ENCODE assay signal across 1 cellular context in the genomic region with DNA sequence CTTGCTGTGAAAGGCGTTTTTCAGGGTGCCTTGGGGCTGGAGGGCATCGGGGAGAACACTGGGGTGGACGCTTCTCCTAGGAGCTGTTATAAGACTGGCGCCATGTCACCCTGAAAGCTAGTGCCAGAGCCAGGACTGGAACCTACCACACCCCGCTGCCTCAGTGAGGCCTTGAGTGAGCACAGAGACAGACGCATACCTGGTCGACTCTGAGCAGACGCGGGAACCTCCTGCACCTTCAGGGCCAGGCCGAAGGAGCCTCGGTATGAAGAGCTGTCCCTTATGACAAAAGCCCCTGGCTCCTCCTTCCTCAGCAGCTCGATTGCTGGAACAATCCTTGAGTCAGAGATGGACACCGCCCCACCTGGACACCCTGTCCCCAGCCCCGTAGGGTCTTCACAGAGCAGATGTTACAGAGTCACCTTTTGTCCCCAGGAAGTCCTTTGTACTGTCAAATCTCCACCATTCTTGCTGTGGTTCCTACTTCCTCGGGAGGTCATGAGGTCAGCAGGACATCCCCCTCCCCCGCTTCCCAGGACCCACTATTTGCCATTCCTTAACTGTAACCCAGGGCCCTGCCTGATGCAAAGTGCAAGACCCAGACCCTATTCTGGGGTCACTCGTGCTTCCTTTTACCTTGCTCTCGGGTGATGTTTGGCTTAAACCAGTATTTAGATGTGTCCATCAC.
A peak's percentile ranks its signal among the peaks of the same experiment; 100 is the strongest.
TF ChIP-seq lines count a peak whose summit lies in the region.

No MANE protein-coding gene starts in this region.

TF ChIP-seq in HepG2, 621 proteins besides CTCF, POLR2A, EP300 and RAD21:
- TF ChIP-seq NR2F6 (IDR thresholded peaks at IDR 0.05) (peak; percentile 61), NR2F6 (CRISPR knock-in tag; IDR thresholded peaks at IDR 0.05) (0 out of 2 replicates have a peak, but pooled peaks have one; percentile 28), RXRA (CRISPR knock-in tag; IDR thresholded peaks at IDR 0.05) (0 out of 2 replicates have a peak, but pooled peaks have one; percentile 12), ZFP82 (CRISPR knock-in tag; IDR thresholded peaks at IDR 0.05; ENCODE audit: borderline replicate concordance) (no peak), ZNF678 (CRISPR knock-in tag; IDR thresholded peaks at IDR 0.05) (no peak)
- TF ChIP-seq, protein P1, sequence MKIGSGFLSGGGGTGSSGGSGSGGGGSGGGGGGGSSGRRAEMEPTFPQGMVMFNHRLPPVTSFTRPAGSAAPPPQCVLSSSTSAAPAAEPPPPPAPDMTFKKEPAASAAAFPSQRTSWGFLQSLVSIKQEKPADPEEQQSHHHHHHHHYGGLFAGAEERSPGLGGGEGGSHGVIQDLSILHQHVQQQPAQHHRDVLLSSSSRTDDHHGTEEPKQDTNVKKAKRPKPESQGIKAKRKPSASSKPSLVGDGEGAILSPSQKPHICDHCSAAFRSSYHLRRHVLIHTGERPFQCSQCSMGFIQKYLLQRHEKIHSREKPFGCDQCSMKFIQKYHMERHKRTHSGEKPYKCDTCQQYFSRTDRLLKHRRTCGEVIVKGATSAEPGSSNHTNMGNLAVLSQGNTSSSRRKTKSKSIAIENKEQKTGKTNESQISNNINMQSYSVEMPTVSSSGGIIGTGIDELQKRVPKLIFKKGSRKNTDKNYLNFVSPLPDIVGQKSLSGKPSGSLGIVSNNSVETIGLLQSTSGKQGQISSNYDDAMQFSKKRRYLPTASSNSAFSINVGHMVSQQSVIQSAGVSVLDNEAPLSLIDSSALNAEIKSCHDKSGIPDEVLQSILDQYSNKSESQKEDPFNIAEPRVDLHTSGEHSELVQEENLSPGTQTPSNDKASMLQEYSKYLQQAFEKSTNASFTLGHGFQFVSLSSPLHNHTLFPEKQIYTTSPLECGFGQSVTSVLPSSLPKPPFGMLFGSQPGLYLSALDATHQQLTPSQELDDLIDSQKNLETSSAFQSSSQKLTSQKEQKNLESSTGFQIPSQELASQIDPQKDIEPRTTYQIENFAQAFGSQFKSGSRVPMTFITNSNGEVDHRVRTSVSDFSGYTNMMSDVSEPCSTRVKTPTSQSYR (CRISPR knock-in tag; IDR thresholded peaks at IDR 0.05; ENCODE audit: borderline replicate concordance): peak; percentile 22; the same call in 1 of the 2 replicates
